1 cellular context compared by ENCODE assay signal in the genomic region with DNA sequence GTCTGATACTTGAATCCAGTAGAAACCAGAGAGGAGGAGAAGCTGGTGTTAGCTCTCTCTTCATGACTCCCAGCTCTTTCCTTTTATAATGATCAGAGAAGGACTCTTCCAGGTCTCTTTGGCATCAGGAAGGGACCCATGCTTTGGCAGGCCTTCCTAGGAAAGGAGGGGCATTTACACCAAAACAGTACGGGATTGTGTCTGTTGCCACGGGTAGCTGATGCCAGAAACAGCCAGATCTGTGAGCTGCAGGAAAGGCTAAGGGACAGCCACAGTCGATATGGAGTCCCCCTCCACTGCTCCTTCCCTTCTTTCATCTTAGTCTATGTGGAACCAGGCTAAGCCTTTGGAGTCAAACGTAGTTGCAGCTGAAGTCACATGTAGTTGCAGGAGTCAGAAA.
TF ChIP-seq lines count a peak whose summit lies in the region.

No MANE protein-coding gene starts in this region.

TF ChIP-seq in SK-N-SH, 30 proteins besides CTCF, POLR2A, EP300 and RAD21 (continued from another document):
- TF ChIP-seq, protein P1, sequence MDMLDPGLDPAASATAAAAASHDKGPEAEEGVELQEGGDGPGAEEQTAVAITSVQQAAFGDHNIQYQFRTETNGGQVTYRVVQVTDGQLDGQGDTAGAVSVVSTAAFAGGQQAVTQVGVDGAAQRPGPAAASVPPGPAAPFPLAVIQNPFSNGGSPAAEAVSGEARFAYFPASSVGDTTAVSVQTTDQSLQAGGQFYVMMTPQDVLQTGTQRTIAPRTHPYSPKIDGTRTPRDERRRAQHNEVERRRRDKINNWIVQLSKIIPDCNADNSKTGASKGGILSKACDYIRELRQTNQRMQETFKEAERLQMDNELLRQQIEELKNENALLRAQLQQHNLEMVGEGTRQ (IDR thresholded peaks at IDR 0.05; ENCODE audit: borderline replicate concordance, low read depth, low read length): no peak
- TF ChIP-seq TCF12 (IDR thresholded peaks at IDR 0.05): no peak
- TF ChIP-seq, protein P2, sequence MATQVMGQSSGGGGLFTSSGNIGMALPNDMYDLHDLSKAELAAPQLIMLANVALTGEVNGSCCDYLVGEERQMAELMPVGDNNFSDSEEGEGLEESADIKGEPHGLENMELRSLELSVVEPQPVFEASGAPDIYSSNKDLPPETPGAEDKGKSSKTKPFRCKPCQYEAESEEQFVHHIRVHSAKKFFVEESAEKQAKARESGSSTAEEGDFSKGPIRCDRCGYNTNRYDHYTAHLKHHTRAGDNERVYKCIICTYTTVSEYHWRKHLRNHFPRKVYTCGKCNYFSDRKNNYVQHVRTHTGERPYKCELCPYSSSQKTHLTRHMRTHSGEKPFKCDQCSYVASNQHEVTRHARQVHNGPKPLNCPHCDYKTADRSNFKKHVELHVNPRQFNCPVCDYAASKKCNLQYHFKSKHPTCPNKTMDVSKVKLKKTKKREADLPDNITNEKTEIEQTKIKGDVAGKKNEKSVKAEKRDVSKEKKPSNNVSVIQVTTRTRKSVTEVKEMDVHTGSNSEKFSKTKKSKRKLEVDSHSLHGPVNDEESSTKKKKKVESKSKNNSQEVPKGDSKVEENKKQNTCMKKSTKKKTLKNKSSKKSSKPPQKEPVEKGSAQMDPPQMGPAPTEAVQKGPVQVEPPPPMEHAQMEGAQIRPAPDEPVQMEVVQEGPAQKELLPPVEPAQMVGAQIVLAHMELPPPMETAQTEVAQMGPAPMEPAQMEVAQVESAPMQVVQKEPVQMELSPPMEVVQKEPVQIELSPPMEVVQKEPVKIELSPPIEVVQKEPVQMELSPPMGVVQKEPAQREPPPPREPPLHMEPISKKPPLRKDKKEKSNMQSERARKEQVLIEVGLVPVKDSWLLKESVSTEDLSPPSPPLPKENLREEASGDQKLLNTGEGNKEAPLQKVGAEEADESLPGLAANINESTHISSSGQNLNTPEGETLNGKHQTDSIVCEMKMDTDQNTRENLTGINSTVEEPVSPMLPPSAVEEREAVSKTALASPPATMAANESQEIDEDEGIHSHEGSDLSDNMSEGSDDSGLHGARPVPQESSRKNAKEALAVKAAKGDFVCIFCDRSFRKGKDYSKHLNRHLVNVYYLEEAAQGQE (IDR thresholded peaks at IDR 0.05; ENCODE audit: low read depth, low read length): no peak
- TF ChIP-seq RXRA (IDR thresholded peaks at IDR 0.05; ENCODE audit: borderline replicate concordance, low read depth): no peak
